ENCODE assay signal across 8 cellular contexts in genomic region chr21:29075706-29076447, GRCh38. TPM values are rescaled to one million over a fixed set of nuclear protein-coding genes. Genes with fewer than 3 reads are reported as not detected.
DNase-seq lines count a peak whose midpoint lies in the region; ATAC-seq lines count a peak whose summit lies in the region.

No MANE protein-coding gene starts in this region.

- H3K27ac Mint-ChIP-seq in stimulated activated naive CD8-positive, alpha-beta T cell treated with anti-CD3 and anti-CD28 coated beads, Interleukin-15, Interleukin-2, amounts not matched to agents 100 ng/mL and 50 ng/mL, for 24 hours: peak overlapping the region; percentile 94
- H3K27ac Mint-ChIP-seq in T-cell: peak overlapping the region; percentile 29 to 93

- H3K4me1 Mint-ChIP-seq in stimulated activated naive CD8-positive, alpha-beta T cell treated with anti-CD3 and anti-CD28 coated beads, Interleukin-15, Interleukin-2, amounts not matched to agents 100 ng/mL and 50 ng/mL, for 24 hours (ENCODE audit: low read depth): peaks cover 87% of the 10 kb centered on the region
- H3K4me1 Mint-ChIP-seq in T-cell: peaks cover 66 to 82% (median 78%) of the 10 kb centered on the region in 3 donors

- H3K4me3 Mint-ChIP-seq in stimulated activated naive CD8-positive, alpha-beta T cell treated with anti-CD3 and anti-CD28 coated beads, Interleukin-15, Interleukin-2, amounts not matched to agents 100 ng/mL and 50 ng/mL, for 24 hours: peak overlapping the region; percentile 83
- peak overlapping the region in 2 of 3 donors; percentile 10 to 83 for H3K4me3 Mint-ChIP-seq in T-cell

- POLR2A ChIA-PET in T-cell (lab: Charles Lee): interaction anchor here in 1 of 2 donors (0.6 kb wide), 1 partner anchor 220 kb away, joined by 4 read pairs; no protein-coding TSS in a partner anchor

- no peaks in the 10 kb centered on the region for H3K9me3 Mint-ChIP-seq in stimulated activated naive CD8-positive, alpha-beta T cell treated with anti-CD3 and anti-CD28 coated beads, Interleukin-15, Interleukin-2, amounts not matched to agents 100 ng/mL and 50 ng/mL, for 24 hours
- H3K9me3 Mint-ChIP-seq in T-cell: no peaks in the 10 kb centered on the region

- CTCF ChIA-PET in T-cell (lab: Charles Lee): interaction anchor here in 1 of 2 donors (1.5 kb wide), 1 partner anchor 12 kb away, joined by 3 read pairs; no protein-coding TSS in a partner anchor

- ATAC-seq in stimulated activated naive CD8-positive, alpha-beta T cell treated with anti-CD3 and anti-CD28 coated beads, Interleukin-15, Interleukin-2, amounts not matched to agents 100 U/mL and 50 U/mL, for 24 hours: no peak
- ATAC-seq in T-cell (replicated peaks in 1 of 4) (no peak), HG03354 (IDR thresholded peaks at IDR 0.05; ENCODE audit: poor library complexity, severe bottlenecking, unreplicated experiment) (no peak)

- peaks cover 22% of the 10 kb centered on the region for H3K36me3 Mint-ChIP-seq in stimulated activated naive CD8-positive, alpha-beta T cell treated with anti-CD3 and anti-CD28 coated beads, Interleukin-15, Interleukin-2, amounts not matched to agents 100 ng/mL and 50 ng/mL, for 24 hours (ENCODE audit: low read depth)
- H3K36me3 Mint-ChIP-seq in T-cell: peaks cover 3% of the 10 kb centered on the region

- H3K27me3 Mint-ChIP-seq in stimulated activated naive CD8-positive, alpha-beta T cell treated with anti-CD3 and anti-CD28 coated beads, Interleukin-15, Interleukin-2, amounts not matched to agents 100 ng/mL and 50 ng/mL, for 24 hours: no peaks in the 10 kb centered on the region
- no peaks in the 10 kb centered on the region for H3K27me3 Mint-ChIP-seq in T-cell

- DNase-seq in stimulated activated naive CD8-positive, alpha-beta T cell treated with anti-CD3 and anti-CD28 coated beads, Interleukin-15, Interleukin-2, amounts not matched to agents 100 U/mL and 50 U/mL, for 24 hours: no peak
- DNase-seq in T-cell: no peak
- DNase-seq in glomerular visceral epithelial cell (ENCODE audit: extremely low spot score): peak; percentile 50
- no peak for DNase-seq in DMS 273 treated with DMSO at 0.1 percent for 48 hours (lab: John Stamatoyannopoulos, UW)
- DNase-seq in HT-29 (ENCODE audit: low spot score): no peak
- no peak for DNase-seq in UCSD-AML1 (lab: John Stamatoyannopoulos, UW; ENCODE audit: unreplicated experiment)

RNA-seq across cellular contexts. Expression of gene CCT8, which starts 2.4 kb away (rescaled TPM):
- 100 to 1,000 TPM; 103 to 131 (median 115) TPM for total RNA-seq in T-cell
- 71.3 and 82.8 TPM in 2 replicates for total RNA-seq in HT-29 (2014; rRNA removed; shearing (Covaris generic))

RNA-seq across cellular contexts. Expression of gene USP16, which starts 51.4 kb away (rescaled TPM):
- 10 to 100 TPM; 41.8 to 68.7 (median 45.4) TPM for total RNA-seq in T-cell
- 6.5 and 9.1 TPM in 2 replicates for total RNA-seq in HT-29 (2014; rRNA removed; shearing (Covaris generic))

RNA-seq across cellular contexts. Expression of gene MAP3K7CL, which starts 54.6 kb away (rescaled TPM):
- total RNA-seq in T-cell: 1 to 10 TPM; 4.8 to 9.1 (median 7.4) TPM
- 1.9 and 3.0 TPM in 2 replicates for total RNA-seq in HT-29 (2014; rRNA removed; shearing (Covaris generic))

RNA-seq across cellular contexts. Expression of gene RWDD2B, which starts 56.7 kb away (rescaled TPM):
- 1 to 10 TPM; 4.2 to 7.4 (median 6.2) TPM for total RNA-seq in T-cell
- 4.7 and 5.9 TPM in 2 replicates for total RNA-seq in HT-29 (2014; rRNA removed; shearing (Covaris generic))
